In genomic region chr6:28497893-28498292, GRCh38 we compare ENCODE assay signal across 25 cellular contexts. TPM values are rescaled to one million over a fixed set of nuclear protein-coding genes. Genes with fewer than 3 reads are reported as not detected.
DNase-seq lines count a peak whose midpoint lies in the region; ATAC-seq, FAIRE-seq and TF ChIP-seq lines count a peak whose summit lies in the region.
"Had no signal": no experiment of that assay in that cellular context is flagged by ENCODE, and none has a peak within 500 bp of the region (broad histone marks: within the 10 kb centered on the region; RNA-seq: fewer than 3 reads in every experiment).

No MANE protein-coding gene starts in this region.

- H3K4me3 ChIP-seq in K562 (no peak overlapping the region), neuron (ENCODE audit: low read length) (no peak overlapping the region), adrenal gland (no peak overlapping the region)
- H3K4me3 ChIP-seq: BLaER1 treated with 17β-estradiol and CSF1 and Interleukin-3, amounts not matched to agents 10 nM and 100 nM; GM23338 had no signal

- DNase-seq in COLO829 (ENCODE audit: low spot score) (peak; percentile 63), K562 (ENCODE audit: extremely low read depth in 1 of 4, low spot score in 3 of 4) (no peak), foreskin melanocyte (peak; percentile 48), hippocampal formation (lab: John Stamatoyannopoulos, UW) (no peak), adrenal gland (no peak)
- DNase-seq: AML-193; BE2C; Calu3; CD4-positive, alpha-beta T cell; CD8-positive, alpha-beta memory T cell; COR-L47; DND-41; H9 had no signal

- POLR2A ChIA-PET in K562 (lab: Yijun Ruan, JAX) = interaction anchor here (0.6 to 1.9 kb wide), 4 partner anchors 9 to 23 kb away, joined by 3 to 11 read pairs (median 4); no protein-coding TSS in a partner anchor

- no peak for TF ChIP-seq RAD21 in K562 (CRISPR knock-in tag; conservative IDR thresholded peaks at IDR 0.05 in 1 of 2, IDR thresholded peaks at IDR 0.05 in 1 of 2)

- no peaks in the 10 kb centered on the region for H3K27me3 ChIP-seq in K562 (ENCODE audit: control insufficient read depth in 2 of 2, insufficient read depth in 2 of 2, low read length in 2 of 2)
- H3K27me3 ChIP-seq in neuron (ENCODE audit: insufficient read depth, low read length) = no peaks in the 10 kb centered on the region
- H3K27me3 ChIP-seq in adrenal gland = peaks cover 6% of the 10 kb centered on the region
- H3K27me3 ChIP-seq: BE2C; BLaER1 treated with 17β-estradiol and CSF1 and Interleukin-3, amounts not matched to agents 10 nM and 100 nM had no signal

- ATAC-seq in K562 (no peak; the same call in 2 of the 3 replicates), GM21825 (IDR thresholded peaks at IDR 0.05; ENCODE audit: unreplicated experiment) (no peak)
- ATAC-seq: GM23338, HCT116 had no signal

- H3K9me1 ChIP-seq in K562 (ENCODE audit: control insufficient read depth, insufficient read depth, low read length) = no peaks in the 10 kb centered on the region

- WGBS in K562 (ENCODE audit: insufficient coverage, low coverage, missing lambda C conversion rate) = 12% methylated on average over 3 of the region's 3 CpGs
- WGBS in adrenal gland, 4 donors = 30 to 46% (median 40%) methylated on average over 3 of the region's 3 CpGs

- no peaks in the 10 kb centered on the region for H4K20me1 ChIP-seq in K562 (replicated peaks; ENCODE audit: control insufficient read depth, insufficient read depth, low read length)
- H4K20me1 ChIP-seq: BLaER1 treated with 17β-estradiol and CSF1 and Interleukin-3, amounts not matched to agents 10 nM and 100 nM had no signal

- no peaks in the 10 kb centered on the region for H3K9me3 ChIP-seq in K562 (replicated peaks; ENCODE audit: control insufficient read depth, insufficient read depth, low read depth, low read length)
- no peaks in the 10 kb centered on the region for H3K9me3 ChIP-seq in neuron (ENCODE audit: low read length)
- no peaks in the 10 kb centered on the region for H3K9me3 ChIP-seq in adrenal gland (replicated peaks in 1 of 3)
- H3K9me3 ChIP-seq: BE2C had no signal

- H3K27ac ChIP-seq in K562 (ENCODE audit: extremely low read depth, low read depth, low read length) (no peak overlapping the region), adrenal gland (no peak overlapping the region)
- H3K27ac ChIP-seq: 22Rv1; BLaER1 treated with 17β-estradiol and CSF1 and Interleukin-3, amounts not matched to agents 10 nM and 100 nM had no signal

- CTCF ChIA-PET in K562 (lab: Yijun Ruan, JAX; ENCODE audit: low intra/inter-chr PET ratio) = interaction anchor here (0.6 kb wide), 1 partner anchor 122 kb away, joined by 3 read pairs; no protein-coding TSS in a partner anchor

- no peak overlapping the region for H3K4me2 ChIP-seq in K562 (ENCODE audit: insufficient read depth, low read length)
- H3K4me2 ChIP-seq: BLaER1 treated with 17β-estradiol and CSF1 and Interleukin-3, amounts not matched to agents 10 nM and 100 nM; GM23338 had no signal

- in situ Hi-C loops in K562 (cut with MboI) = no loop called here

- no peaks in the 10 kb centered on the region for H3K36me3 ChIP-seq in K562 (ENCODE audit: control insufficient read depth, insufficient read depth, low read length)
- H3K36me3 ChIP-seq in neuron (ENCODE audit: insufficient read depth, low read length) = no peaks in the 10 kb centered on the region
- H3K36me3 ChIP-seq in adrenal gland (replicated peaks in 1 of 2) = no peaks in the 10 kb centered on the region
- H3K36me3 ChIP-seq: BE2C; BLaER1 treated with 17β-estradiol and CSF1 and Interleukin-3, amounts not matched to agents 10 nM and 100 nM had no signal

- intact Hi-C loops in K562 (cut with micrococcal nuclease) (loop anchor here (2.0 to 10.0 kb wide), 2 partner anchors 45 to 317 kb away; no protein-coding TSS in a partner anchor), adrenal gland (cut with DNase I) (no loop called here)

- H3K9ac ChIP-seq in K562 (ENCODE audit: insufficient read depth in 1 of 2, low read depth in 2 of 2, low read length in 2 of 2) = no peak overlapping the region
- H3K9ac ChIP-seq: BLaER1 treated with 17β-estradiol and CSF1 and Interleukin-3, amounts not matched to agents 10 nM and 100 nM had no signal

- TF ChIP-seq POLR2A in K562 (conservative IDR thresholded peaks at IDR 0.05) = no peak
- no peak for TF ChIP-seq POLR2A in adrenal gland (IDR thresholded peaks at IDR 0.05)

- no TSS peak for BruUV-seq in K562 (replicated peaks; lab: Mats Ljungman, UMichigan)

- H2AFZ ChIP-seq in K562 (ENCODE audit: low read depth, low read length) = 0 out of 2 replicates have a peak overlapping the region, but pooled peaks have one; percentile 17
- peak overlapping the region; percentile 8 for H2AFZ ChIP-seq in neuron (ENCODE audit: low read depth, low read length)
- H2AFZ ChIP-seq: GM23338 had no signal

- TF ChIP-seq CTCF in K562 (IDR thresholded peaks at IDR 0.05 in 2 of 3, conservative IDR thresholded peaks at IDR 0.05 in 1 of 3; ENCODE audit: insufficient read depth in 2 of 3, low read depth in 1 of 3, low read length in 3 of 3) (no peak), adrenal gland (IDR thresholded peaks at IDR 0.05) (no peak)

- H3K4me1 ChIP-seq in K562 (replicated peaks in 1 of 2; ENCODE audit: control insufficient read depth in 2 of 2, insufficient read depth in 2 of 2, low read length in 2 of 2) (peaks cover 0 to 9% of the 10 kb centered on the region in 2 experiments; a peak in 3 of 5 replicates), neuron (ENCODE audit: insufficient read depth, low read length) (peaks cover 13% of the 10 kb centered on the region), adrenal gland (replicated peaks in 1 of 2) (no peaks in the 10 kb centered on the region)
- H3K4me1 ChIP-seq: BE2C; BLaER1 treated with 17β-estradiol and CSF1 and Interleukin-3, amounts not matched to agents 10 nM and 100 nM had no signal

- H3K79me2 ChIP-seq in K562 (ENCODE audit: control insufficient read depth, insufficient read depth, low read length) = 0 out of 3 replicates have a peak, but pooled peaks cover 2% of the 10 kb centered on the region

- FAIRE-seq in K562 (lab: Jason Lieb, UNC) = no peak
- FAIRE-seq: A204.1, G401.6, GM12892 had no signal

- no peak for TF ChIP-seq EP300 in K562 (IDR thresholded peaks at IDR 0.05; ENCODE audit: low read length)

RNA-seq across cellular contexts. Expression of gene GPX6, which starts 17.7 kb away (rescaled TPM):
- not detected in 2 replicates for total RNA-seq in K562 (2011; cell fraction: chromatin; rRNA removed; ENCODE audit: low replicate concordance)
- not detected in 2 replicates for total RNA-seq in K562 (2011; cell fraction: nucleolus; rRNA removed)
- total RNA-seq in K562 (2011; cell fraction: nucleoplasm; rRNA removed) = not detected in 2 replicates
- total RNA-seq in K562 (2014; rRNA removed) (not detected in 2 replicates), K562 (2014; rRNA removed; fragmentation: Illumina TruSeq; extraction: Trizol) (not detected in 2 replicates), K562 (2015; rRNA removed; fragmentation: Illumina TruSeq; extraction: Trizol) (not detected in 2 replicates), K562 (2021) (not detected in 2 replicates), adrenal gland (not detected)
- polyA plus RNA-seq in K562 (2011; rRNA removed) (not detected in 2 replicates), K562 (2014; fragmentation: Illumina TruSeq; extraction: Trizol) (not detected in 2 replicates), K562 (2014; fragmentation: Nextera tagmentation; extraction: Ambion mirVana) (not detected), K562 (2014; rRNA removed) (not detected in 2 replicates), adrenal gland (not detected)
- polyA plus RNA-seq in K562 (2011; cell fraction: cytosol; rRNA removed) = not detected in 2 replicates
- polyA plus RNA-seq in K562 (2011; cell fraction: nucleus; rRNA removed) = not detected in 2 replicates
- not detected in 2 replicates for polyA plus RNA-seq in K562 (2012)
- polyA minus RNA-seq in K562 (2011; rRNA and poly(A)+ RNA removed) = not detected in 2 replicates
- polyA minus RNA-seq in K562 (2011; cell fraction: cytosol; rRNA and poly(A)+ RNA removed) = not detected in 2 replicates
- not detected in 2 replicates for polyA minus RNA-seq in K562 (2011; cell fraction: nucleus; rRNA and poly(A)+ RNA removed)
- total RNA-seq: Calu3; CD4-positive, alpha-beta T cell; CD8-positive, alpha-beta memory T cell; GM23338; H4; H9 had no signal
- polyA plus RNA-seq: AG04450; CD14-positive monocyte; CD8-positive, alpha-beta memory T cell; GM23338 had no signal

RNA-seq across cellular contexts. Expression of gene GPX5, which starts 27.8 kb away (rescaled TPM):
- not detected in 2 replicates for total RNA-seq in K562 (2011; cell fraction: chromatin; rRNA removed; ENCODE audit: low replicate concordance)
- total RNA-seq in K562 (2011; cell fraction: nucleolus; rRNA removed) = not detected in 2 replicates
- total RNA-seq in K562 (2011; cell fraction: nucleoplasm; rRNA removed) = 0.22 TPM in 1 of 2 replicates, not detected in the other
- total RNA-seq in K562 (2014; rRNA removed) = not detected in 2 replicates
- total RNA-seq in K562 (2014; rRNA removed; fragmentation: Illumina TruSeq; extraction: Trizol) = 0.18 TPM in 1 of 2 replicates, not detected in the other
- not detected in 2 replicates for total RNA-seq in K562 (2015; rRNA removed; fragmentation: Illumina TruSeq; extraction: Trizol)
- not detected in 2 replicates for total RNA-seq in K562 (2021)
- polyA plus RNA-seq in K562 (2011; rRNA removed) = not detected in 2 replicates
- polyA plus RNA-seq in K562 (2011; cell fraction: cytosol; rRNA removed) = not detected in 2 replicates
- polyA plus RNA-seq in K562 (2011; cell fraction: nucleus; rRNA removed) = not detected in 2 replicates
- polyA plus RNA-seq in K562 (2012) = 0.08 and 1.9 TPM in 2 replicates
- not detected in 2 replicates for polyA plus RNA-seq in K562 (2014; fragmentation: Illumina TruSeq; extraction: Trizol)
- under 1 TPM in 1 of 2 experiments, not detected in 1; 0.15 TPM for polyA plus RNA-seq in K562 (2014; fragmentation: Nextera tagmentation; extraction: Ambion mirVana)
- polyA plus RNA-seq in K562 (2014; rRNA removed) = 0.07 TPM in 1 of 2 replicates, not detected in the other
- 0.14 TPM in 1 of 2 replicates, not detected in the other for polyA minus RNA-seq in K562 (2011; rRNA and poly(A)+ RNA removed)
- not detected in 2 replicates for polyA minus RNA-seq in K562 (2011; cell fraction: cytosol; rRNA and poly(A)+ RNA removed)
- not detected in 2 replicates for polyA minus RNA-seq in K562 (2011; cell fraction: nucleus; rRNA and poly(A)+ RNA removed)
- not detected for total RNA-seq in adrenal gland
- polyA plus RNA-seq in adrenal gland = not detected
- total RNA-seq: Calu3; CD4-positive, alpha-beta T cell; CD8-positive, alpha-beta memory T cell; GM23338; H4; H9 had no signal
- polyA plus RNA-seq: AG04450, CD14-positive monocyte, GM23338 had no signal

RNA-seq across cellular contexts. Expression of gene ZSCAN23, which starts 54.6 kb away (rescaled TPM):
- 0.90 and 1.3 TPM in 2 replicates for total RNA-seq in K562 (2011; cell fraction: chromatin; rRNA removed; ENCODE audit: low replicate concordance)
- total RNA-seq in K562 (2011; cell fraction: nucleolus; rRNA removed) = 0.17 and 0.66 TPM in 2 replicates
- 0.59 and 0.92 TPM in 2 replicates for total RNA-seq in K562 (2011; cell fraction: nucleoplasm; rRNA removed)
- total RNA-seq in K562 (2014; rRNA removed) = 0.05 and 0.16 TPM in 2 replicates
- 0.25 and 0.32 TPM in 2 replicates for total RNA-seq in K562 (2014; rRNA removed; fragmentation: Illumina TruSeq; extraction: Trizol)
- 0.29 and 0.30 TPM in 2 replicates for total RNA-seq in K562 (2015; rRNA removed; fragmentation: Illumina TruSeq; extraction: Trizol)
- total RNA-seq in K562 (2021) = 0.22 and 0.34 TPM in 2 replicates
- 0.24 and 0.49 TPM in 2 replicates for polyA plus RNA-seq in K562 (2011; rRNA removed)
- 0.21 TPM in 1 of 2 replicates, not detected in the other for polyA plus RNA-seq in K562 (2011; cell fraction: cytosol; rRNA removed)
- polyA plus RNA-seq in K562 (2011; cell fraction: nucleus; rRNA removed) = 0.36 and 0.72 TPM in 2 replicates
- polyA plus RNA-seq in K562 (2012) = 0.25 and 0.29 TPM in 2 replicates
- polyA plus RNA-seq in K562 (2014; fragmentation: Illumina TruSeq; extraction: Trizol) = 0.18 and 0.19 TPM in 2 replicates
- polyA plus RNA-seq in K562 (2014; fragmentation: Nextera tagmentation; extraction: Ambion mirVana) = under 1 TPM in 1 of 2 experiments, not detected in 1; 0.08 TPM
- polyA plus RNA-seq in K562 (2014; rRNA removed) = 0.17 and 0.38 TPM in 2 replicates
- polyA minus RNA-seq in K562 (2011; rRNA and poly(A)+ RNA removed) = 0.25 and 1.1 TPM in 2 replicates
- not detected in 2 replicates for polyA minus RNA-seq in K562 (2011; cell fraction: cytosol; rRNA and poly(A)+ RNA removed)
- polyA minus RNA-seq in K562 (2011; cell fraction: nucleus; rRNA and poly(A)+ RNA removed) = 0.40 and 1.4 TPM in 2 replicates
- 1 to 10 TPM in 7 of 8 donors, under 1 TPM in 1; 0.24 to 4.2 (median 2.6) TPM for total RNA-seq in adrenal gland
- polyA plus RNA-seq in adrenal gland = 1 to 10 TPM in 2 of 3 donors, under 1 TPM in 1; 0.13 to 1.6 (median 1.5) TPM
- polyA plus RNA-seq: CD14-positive monocyte; CD8-positive, alpha-beta memory T cell had no signal

Comparison
In these comparisons a context has a peak if more than half of its experiments do, and no peak if none do; other contexts are left out.
1. DNase-seq: peak in COLO829 (single experiment) and foreskin melanocyte (single experiment); none in K562 (0 of 4), hippocampal formation (0 of 2) and adrenal gland (0 of 7).